In the genomic region with DNA sequence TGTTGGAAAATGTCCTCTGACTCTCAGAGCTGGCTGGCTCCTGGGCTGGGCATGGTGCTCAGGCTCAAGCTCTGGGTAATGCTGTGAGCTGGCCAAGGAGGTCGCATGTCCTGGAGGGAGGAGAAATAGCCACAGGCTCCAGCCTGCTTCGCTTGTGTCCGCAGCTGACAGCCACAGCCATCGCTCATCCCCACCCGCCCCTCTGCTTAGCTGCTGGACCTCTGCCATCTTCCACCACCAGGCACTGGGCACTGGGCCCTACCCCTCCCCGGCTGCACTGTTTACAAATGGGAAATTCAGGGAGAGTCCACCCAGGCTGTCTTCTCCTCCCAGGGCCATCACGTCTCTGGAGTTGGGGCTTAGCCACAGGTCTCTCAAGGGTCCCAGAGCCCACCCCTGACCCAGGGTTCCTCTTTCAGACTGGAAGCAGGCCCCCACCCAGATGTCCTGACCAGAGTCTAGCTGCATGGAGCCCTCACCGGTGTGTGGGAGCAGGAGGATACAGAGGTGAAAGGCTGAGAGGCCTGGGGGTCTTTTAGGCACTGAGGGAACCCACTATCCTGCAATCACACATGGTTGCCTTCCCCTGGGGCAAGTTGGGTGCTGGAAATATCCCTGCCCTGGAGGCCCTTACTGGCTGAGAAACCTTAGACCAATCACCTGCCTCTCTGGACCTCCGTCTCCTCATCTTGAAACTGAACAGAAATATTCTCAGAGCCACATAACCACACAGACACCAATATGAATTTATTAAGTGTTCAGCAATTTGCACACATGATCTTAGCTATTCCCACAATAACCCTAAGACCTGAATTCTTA, we compare ENCODE assay signal across 1 cellular context.
TF ChIP-seq lines count a peak whose summit lies in the region.

No MANE protein-coding gene starts in this region.

TF ChIP-seq in GM23338, 12 proteins besides CTCF, POLR2A, EP300 and RAD21 (continued from another document):
- TF ChIP-seq, protein P1, sequence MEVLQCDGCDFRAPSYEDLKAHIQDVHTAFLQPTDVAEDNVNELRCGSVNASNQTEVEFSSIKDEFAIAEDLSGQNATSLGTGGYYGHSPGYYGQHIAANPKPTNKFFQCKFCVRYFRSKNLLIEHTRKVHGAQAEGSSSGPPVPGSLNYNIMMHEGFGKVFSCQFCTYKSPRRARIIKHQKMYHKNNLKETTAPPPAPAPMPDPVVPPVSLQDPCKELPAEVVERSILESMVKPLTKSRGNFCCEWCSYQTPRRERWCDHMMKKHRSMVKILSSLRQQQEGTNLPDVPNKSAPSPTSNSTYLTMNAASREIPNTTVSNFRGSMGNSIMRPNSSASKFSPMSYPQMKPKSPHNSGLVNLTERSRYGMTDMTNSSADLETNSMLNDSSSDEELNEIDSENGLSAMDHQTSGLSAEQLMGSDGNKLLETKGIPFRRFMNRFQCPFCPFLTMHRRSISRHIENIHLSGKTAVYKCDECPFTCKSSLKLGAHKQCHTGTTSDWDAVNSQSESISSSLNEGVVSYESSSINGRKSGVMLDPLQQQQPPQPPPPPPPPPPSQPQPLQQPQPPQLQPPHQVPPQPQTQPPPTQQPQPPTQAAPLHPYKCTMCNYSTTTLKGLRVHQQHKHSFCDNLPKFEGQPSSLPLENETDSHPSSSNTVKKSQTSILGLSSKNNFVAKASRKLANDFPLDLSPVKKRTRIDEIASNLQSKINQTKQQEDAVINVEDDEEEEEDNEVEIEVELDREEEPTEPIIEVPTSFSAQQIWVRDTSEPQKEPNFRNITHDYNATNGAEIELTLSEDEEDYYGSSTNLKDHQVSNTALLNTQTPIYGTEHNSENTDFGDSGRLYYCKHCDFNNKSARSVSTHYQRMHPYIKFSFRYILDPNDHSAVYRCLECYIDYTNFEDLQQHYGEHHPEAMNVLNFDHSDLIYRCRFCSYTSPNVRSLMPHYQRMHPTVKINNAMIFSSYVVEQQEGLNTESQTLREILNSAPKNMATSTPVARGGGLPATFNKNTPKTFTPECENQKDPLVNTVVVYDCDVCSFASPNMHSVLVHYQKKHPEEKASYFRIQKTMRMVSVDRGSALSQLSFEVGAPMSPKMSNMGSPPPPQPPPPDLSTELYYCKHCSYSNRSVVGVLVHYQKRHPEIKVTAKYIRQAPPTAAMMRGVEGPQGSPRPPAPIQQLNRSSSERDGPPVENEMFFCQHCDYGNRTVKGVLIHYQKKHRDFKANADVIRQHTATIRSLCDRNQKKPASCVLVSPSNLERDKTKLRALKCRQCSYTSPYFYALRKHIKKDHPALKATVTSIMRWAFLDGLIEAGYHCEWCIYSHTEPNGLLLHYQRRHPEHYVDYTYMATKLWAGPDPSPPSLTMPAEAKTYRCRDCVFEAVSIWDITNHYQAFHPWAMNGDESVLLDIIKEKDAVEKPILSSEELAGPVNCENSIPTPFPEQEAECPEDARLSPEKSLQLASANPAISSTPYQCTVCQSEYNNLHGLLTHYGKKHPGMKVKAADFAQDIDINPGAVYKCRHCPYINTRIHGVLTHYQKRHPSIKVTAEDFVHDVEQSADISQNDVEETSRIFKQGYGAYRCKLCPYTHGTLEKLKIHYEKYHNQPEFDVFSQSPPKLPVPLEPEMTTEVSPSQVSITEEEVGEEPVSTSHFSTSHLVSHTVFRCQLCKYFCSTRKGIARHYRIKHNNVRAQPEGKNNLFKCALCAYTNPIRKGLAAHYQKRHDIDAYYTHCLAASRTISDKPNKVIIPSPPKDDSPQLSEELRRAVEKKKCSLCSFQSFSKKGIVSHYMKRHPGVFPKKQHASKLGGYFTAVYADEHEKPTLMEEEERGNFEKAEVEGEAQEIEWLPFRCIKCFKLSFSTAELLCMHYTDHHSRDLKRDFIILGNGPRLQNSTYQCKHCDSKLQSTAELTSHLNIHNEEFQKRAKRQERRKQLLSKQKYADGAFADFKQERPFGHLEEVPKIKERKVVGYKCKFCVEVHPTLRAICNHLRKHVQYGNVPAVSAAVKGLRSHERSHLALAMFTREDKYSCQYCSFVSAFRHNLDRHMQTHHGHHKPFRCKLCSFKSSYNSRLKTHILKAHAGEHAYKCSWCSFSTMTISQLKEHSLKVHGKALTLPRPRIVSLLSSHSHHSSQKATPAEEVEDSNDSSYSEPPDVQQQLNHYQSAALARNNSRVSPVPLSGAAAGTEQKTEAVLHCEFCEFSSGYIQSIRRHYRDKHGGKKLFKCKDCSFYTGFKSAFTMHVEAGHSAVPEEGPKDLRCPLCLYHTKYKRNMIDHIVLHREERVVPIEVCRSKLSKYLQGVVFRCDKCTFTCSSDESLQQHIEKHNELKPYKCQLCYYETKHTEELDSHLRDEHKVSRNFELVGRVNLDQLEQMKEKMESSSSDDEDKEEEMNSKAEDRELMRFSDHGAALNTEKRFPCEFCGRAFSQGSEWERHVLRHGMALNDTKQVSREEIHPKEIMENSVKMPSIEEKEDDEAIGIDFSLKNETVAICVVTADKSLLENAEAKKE (CRISPR knock-in tag; IDR thresholded peaks at IDR 0.05), result no peak
- TF ChIP-seq, protein P2, sequence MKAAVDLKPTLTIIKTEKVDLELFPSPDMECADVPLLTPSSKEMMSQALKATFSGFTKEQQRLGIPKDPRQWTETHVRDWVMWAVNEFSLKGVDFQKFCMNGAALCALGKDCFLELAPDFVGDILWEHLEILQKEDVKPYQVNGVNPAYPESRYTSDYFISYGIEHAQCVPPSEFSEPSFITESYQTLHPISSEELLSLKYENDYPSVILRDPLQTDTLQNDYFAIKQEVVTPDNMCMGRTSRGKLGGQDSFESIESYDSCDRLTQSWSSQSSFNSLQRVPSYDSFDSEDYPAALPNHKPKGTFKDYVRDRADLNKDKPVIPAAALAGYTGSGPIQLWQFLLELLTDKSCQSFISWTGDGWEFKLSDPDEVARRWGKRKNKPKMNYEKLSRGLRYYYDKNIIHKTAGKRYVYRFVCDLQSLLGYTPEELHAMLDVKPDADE (IDR thresholded peaks at IDR 0.05), result no peak
- TF ChIP-seq NANOG (IDR thresholded peaks at IDR 0.05; ENCODE audit: borderline replicate concordance) (no peak), EZH2 (IDR thresholded peaks at IDR 0.05; ENCODE audit: low read depth, unreplicated experiment) (no peak)
